In genomic region chr18:23088343-23088742, GRCh38 we compare ENCODE assay signal across 27 cellular contexts.
"Had no signal": no experiment of that assay in that cellular context is flagged by ENCODE, and none has a peak within 500 bp of the region (broad histone marks: within the 10 kb centered on the region; RNA-seq: fewer than 3 reads in every experiment).

No MANE protein-coding gene starts in this region.

- H3K4me2 ChIP-seq: hepatocyte, smooth muscle cell had no signal

- H3K79me2 ChIP-seq: hepatocyte had no signal

- H3K27ac ChIP-seq: brain microvascular endothelial cell, gastroesophageal sphincter, hepatocyte, testis, transverse colon, uterus had no signal

- FAIRE-seq: astrocyte, keratinocyte had no signal

- H3K27me3 ChIP-seq: brain microvascular endothelial cell, hepatocyte, testis, transverse colon, uterus had no signal

- H3K9me3 ChIP-seq: gastroesophageal sphincter, mucosa of descending colon, testis, transverse colon, uterus had no signal

- ATAC-seq: activated CD8-positive, alpha-beta T cell treated with anti-CD3 and anti-CD28 coated beads for 36 hours; activated T-cell treated with anti-CD3 and anti-CD28 coated beads, Interleukin-2, amount 50 U/mL, for 4 hours; activated T-helper 17 cell treated with anti-CD3 and anti-CD28 coated beads, Interleukin-2, amount 50 U/mL, for 72 hours; gastroesophageal sphincter; left colon; mucosa of descending colon; natural killer cell treated with Interleukin-12 subunit alpha and Interleukin-12 subunit beta and Interleukin-15 and Interleukin-18, amount 100 ng/mL, for 72 hours; T-helper 17 cell had no signal

- H3K36me3 ChIP-seq: brain microvascular endothelial cell, gastroesophageal sphincter, transverse colon, uterus had no signal

- H3K4me1 ChIP-seq: gastroesophageal sphincter, testis, transverse colon, uterus had no signal

- DNase-seq: activated CD4-positive, alpha-beta T cell treated with anti-CD3 and anti-CD28 coated beads, Interleukin-2, amount 50 U/mL, for 1 hour; activated CD8-positive, alpha-beta T cell treated with anti-CD3 and anti-CD28 coated beads for 36 hours; activated gamma-delta T cell treated with Interleukin-2 at 50 U/mL for 16 hours; activated naive CD4-positive, alpha-beta T cell treated with anti-CD3 and anti-CD28 coated beads, Interleukin-2, amount 50 U/mL, for 16 hours; activated T-cell treated with anti-CD3 and anti-CD28 coated beads, Interleukin-2, amount 50 U/mL, for 4 hours; amniotic stem cell; brain microvascular endothelial cell; caudate nucleus; cortex of kidney; left colon; mucosa of descending colon; stimulated activated CD4-positive, alpha-beta T cell treated with anti-CD3 and anti-CD28 coated beads, Interleukin-15, amount 100 ng/mL, for 24 hours; stimulated activated CD4-positive, alpha-beta T cell treated with anti-CD3 and anti-CD28 coated beads, Interleukin-2, amount 100 ng/mL, for 24 hours; stimulated activated naive CD4-positive, alpha-beta T cell treated with Interleukin-2 at 50 U/mL for 16 hours; T-helper 17 cell; T1000; testis; transverse colon; uterus had no signal

- H2AFZ ChIP-seq: hepatocyte had no signal

- H3K4me3 ChIP-seq: gastroesophageal sphincter, hepatocyte, lung, mucosa of descending colon, smooth muscle cell, testis, transverse colon, uterus had no signal
